In genomic region chrX:23524467-23524866, GRCh38 we compare ENCODE assay signal across 29 cellular contexts.
"Had no signal": no experiment of that assay in that cellular context is flagged by ENCODE, and none has a peak within 500 bp of the region (broad histone marks: within the 10 kb centered on the region; RNA-seq: fewer than 3 reads in every experiment).

No MANE protein-coding gene starts in this region.

- DNase-seq: stimulated activated CD4-positive, alpha-beta T cell treated with anti-CD3 and anti-CD28 coated beads, Interleukin-2, amount 100 ng/mL, for 48 hours; stimulated activated CD4-positive, alpha-beta T cell treated with anti-CD3 and anti-CD28 coated beads, Interleukin-4, amount 100 ng/mL, for 1 hour; stimulated activated CD4-positive, alpha-beta T cell treated with anti-CD3 and anti-CD28 coated beads, Interleukin-4, amount 100 ng/mL, for 24 hours; stimulated activated CD4-positive, alpha-beta T cell treated with anti-CD3 and anti-CD28 coated beads, Interleukin-4, amount 100 ng/mL, for 4 hours; stimulated activated CD8-positive, alpha-beta memory T cell treated with anti-CD3 and anti-CD28 coated beads, Interleukin-4, amount 100 ng/mL, for 48 hours; stimulated activated naive B cell treated with anti-CD40 and anti-IgM and Interleukin-4, amounts not matched to agents 10 μg/mL and 1 μg/mL and 100 μg/mL, for 72 hours; stimulated activated naive CD4-positive, alpha-beta T cell; stimulated activated naive CD4-positive, alpha-beta T cell treated with Interleukin-2 at 50 U/mL for 16 hours; stimulated activated naive CD8-positive, alpha-beta T cell treated with anti-CD3 and anti-CD28 coated beads, Interleukin-15, amount 100 ng/mL, for 72 hours; stimulated activated naive CD8-positive, alpha-beta T cell treated with anti-CD3 and anti-CD28 coated beads, Interleukin-15, Interleukin-2, amounts not matched to agents 100 U/mL and 50 U/mL, for 24 hours; stomach; substantia nigra; testis; thyroid gland; tibial artery; transverse colon; trophoblast cell; upper lobe of left lung; upper lobe of right lung; uterus had no signal

- H3K36me3 Mint-ChIP-seq: stimulated activated effector memory CD8-positive, alpha-beta T cell treated with anti-CD3 and anti-CD28 coated beads, Interleukin-12 subunit alpha, Interleukin-12 subunit beta, amount 100 ng/mL, for 72 hours; stimulated activated memory B cell treated with anti-CD40 and anti-IgM and Interleukin-4, amounts not matched to agents 10 μg/mL and 1 μg/mL and 100 μg/mL, for 72 hours; stimulated activated naive B cell treated with anti-CD40 and anti-IgM and Interleukin-4, amounts not matched to agents 10 μg/mL and 1 μg/mL and 100 μg/mL, for 72 hours; type B pancreatic cell had no signal

- FAIRE-seq: urothelium cell line had no signal

- H3K4me3 ChIP-seq: stomach, suprapubic skin, testis, thoracic aorta, thyroid gland, tibial artery, tibial nerve, transverse colon, upper lobe of left lung, upper lobe of right lung, uterus, vagina had no signal

- H3K9me3 Mint-ChIP-seq: stimulated activated memory B cell treated with anti-CD40 and anti-IgM and Interleukin-4, amounts not matched to agents 10 μg/mL and 1 μg/mL and 100 μg/mL, for 72 hours; stimulated activated naive CD8-positive, alpha-beta T cell treated with anti-CD3 and anti-CD28 coated beads, Interleukin-15, amount 100 ng/mL, for 72 hours; type B pancreatic cell had no signal

- H3K36me3 ChIP-seq: stomach, suprapubic skin, thoracic aorta, thyroid gland, tibial artery, tibial nerve, transverse colon, upper lobe of left lung, upper lobe of right lung, uterus, vagina had no signal

- H3K9me3 ChIP-seq: suprapubic skin, testis, thoracic aorta, thyroid gland, tibial artery, tibial nerve, transverse colon, upper lobe of right lung, uterus, vagina had no signal

- H3K27ac Mint-ChIP-seq: stimulated activated effector memory CD8-positive, alpha-beta T cell treated with anti-CD3 and anti-CD28 coated beads, Interleukin-12 subunit alpha, Interleukin-12 subunit beta, amount 100 ng/mL, for 72 hours; stimulated activated memory B cell treated with anti-CD40 and anti-IgM and Interleukin-4, amounts not matched to agents 10 μg/mL and 1 μg/mL and 100 μg/mL, for 72 hours; stimulated activated naive B cell treated with anti-CD40 and anti-IgM and Interleukin-4, amounts not matched to agents 10 μg/mL and 1 μg/mL and 100 μg/mL, for 72 hours; stimulated activated naive CD8-positive, alpha-beta T cell treated with anti-CD3 and anti-CD28 coated beads, Interleukin-15, amount 100 ng/mL, for 72 hours; stimulated activated naive CD8-positive, alpha-beta T cell treated with anti-CD3 and anti-CD28 coated beads, Interleukin-15, Interleukin-2, amounts not matched to agents 100 ng/mL and 50 ng/mL, for 24 hours; type B pancreatic cell had no signal

- H3K27ac ChIP-seq: stomach, suprapubic skin, testis, thoracic aorta, thyroid gland, tibial artery, tibial nerve, transverse colon, upper lobe of left lung, upper lobe of right lung, uterus, vagina had no signal

- H3K4me1 ChIP-seq: stomach, suprapubic skin, testis, thyroid gland, tibial artery, tibial nerve, transverse colon, upper lobe of left lung, upper lobe of right lung, uterus, vagina had no signal

- H3K4me3 Mint-ChIP-seq: stimulated activated effector memory CD8-positive, alpha-beta T cell treated with anti-CD3 and anti-CD28 coated beads, Interleukin-12 subunit alpha, Interleukin-12 subunit beta, amount 100 ng/mL, for 72 hours; stimulated activated memory B cell treated with anti-CD40 and anti-IgM and Interleukin-4, amounts not matched to agents 10 μg/mL and 1 μg/mL and 100 μg/mL, for 72 hours; stimulated activated naive B cell treated with anti-CD40 and anti-IgM and Interleukin-4, amounts not matched to agents 10 μg/mL and 1 μg/mL and 100 μg/mL, for 72 hours; stimulated activated naive CD8-positive, alpha-beta T cell treated with anti-CD3 and anti-CD28 coated beads, Interleukin-15, amount 100 ng/mL, for 72 hours; stimulated activated naive CD8-positive, alpha-beta T cell treated with anti-CD3 and anti-CD28 coated beads, Interleukin-15, Interleukin-2, amounts not matched to agents 100 ng/mL and 50 ng/mL, for 24 hours; type B pancreatic cell had no signal

- H3K27me3 ChIP-seq: stomach, suprapubic skin, testis, thyroid gland, tibial artery, tibial nerve, transverse colon, upper lobe of left lung, upper lobe of right lung, uterus, vagina had no signal

- ATAC-seq: stimulated activated effector memory CD8-positive, alpha-beta T cell treated with anti-CD3 and anti-CD28 coated beads, Interleukin-12 subunit alpha, Interleukin-12 subunit beta, amount 100 ng/mL, for 72 hours; stimulated activated memory B cell treated with anti-CD40 and anti-IgM and Interleukin-4, amounts not matched to agents 10 μg/mL and 1 μg/mL and 100 μg/mL, for 72 hours; stimulated activated naive B cell treated with anti-CD40 and anti-IgM and Interleukin-4, amounts not matched to agents 10 μg/mL and 1 μg/mL and 100 μg/mL, for 72 hours; stimulated activated naive CD8-positive, alpha-beta T cell treated with anti-CD3 and anti-CD28 coated beads, Interleukin-15, amount 100 ng/mL, for 72 hours; stimulated activated naive CD8-positive, alpha-beta T cell treated with anti-CD3 and anti-CD28 coated beads, Interleukin-15, Interleukin-2, amounts not matched to agents 100 U/mL and 50 U/mL, for 24 hours; upper lobe of right lung had no signal

- H3K4me1 Mint-ChIP-seq: stimulated activated effector memory CD8-positive, alpha-beta T cell treated with anti-CD3 and anti-CD28 coated beads, Interleukin-12 subunit alpha, Interleukin-12 subunit beta, amount 100 ng/mL, for 72 hours; stimulated activated memory B cell treated with anti-CD40 and anti-IgM and Interleukin-4, amounts not matched to agents 10 μg/mL and 1 μg/mL and 100 μg/mL, for 72 hours; stimulated activated naive B cell treated with anti-CD40 and anti-IgM and Interleukin-4, amounts not matched to agents 10 μg/mL and 1 μg/mL and 100 μg/mL, for 72 hours; stimulated activated naive CD8-positive, alpha-beta T cell treated with anti-CD3 and anti-CD28 coated beads, Interleukin-15, amount 100 ng/mL, for 72 hours had no signal

- H3K27me3 Mint-ChIP-seq: stimulated activated memory B cell treated with anti-CD40 and anti-IgM and Interleukin-4, amounts not matched to agents 10 μg/mL and 1 μg/mL and 100 μg/mL, for 72 hours; type B pancreatic cell had no signal
